ENCODE assay signal across 8 cellular contexts in genomic region chr16:1771864-1772361, GRCh38. TPM values are rescaled to one million over a fixed set of nuclear protein-coding genes. Genes with fewer than 3 reads are reported as not detected.
DNase-seq lines count a peak whose midpoint lies in the region; ATAC-seq and TF ChIP-seq lines count a peak whose summit lies in the region.

No MANE protein-coding gene starts in this region.

- POLR2A ChIA-PET in GM10248 (lab: Yijun Ruan, JAX): interaction anchor here (2.4 kb wide), 1 partner anchor 11 kb away, joined by 11 read pairs; the partner anchor contains the start of genes NUBP2 and SPSB3

- CTCF ChIA-PET in GM10248 (lab: Yijun Ruan, JAX): interaction anchor here (1.2 to 2.7 kb wide), 4 partner anchors 11 to 157 kb away, joined by 3 to 15 read pairs (median 6); partner anchors contain the start of genes MAPK8IP3, NUBP2 and SPSB3

- H3K36me3 ChIP-seq in kidney epithelial cell (ENCODE audit: control insufficient read depth, insufficient read depth, low read length) (peaks cover 2% of the 10 kb centered on the region), thymus (ENCODE audit: control insufficient read depth, insufficient read depth) (peaks cover 49% of the 10 kb centered on the region)

- no peaks in the 10 kb centered on the region for H3K27me3 Mint-ChIP-seq in activated CD4-positive, alpha-beta T cell treated with anti-CD3 and anti-CD28 coated beads, Interleukin-2, amount 10 ng/mL, durations not matched to agents 24 days and 14 days
- H3K27me3 Mint-ChIP-seq in activated T-helper 17 cell treated with anti-CD3 and anti-CD28 coated beads, Interleukin-2, amount 50 U/mL, for 72 hours: no peaks in the 10 kb centered on the region

- peak overlapping the region; percentile 93 for H3K4me3 Mint-ChIP-seq in activated CD4-positive, alpha-beta T cell treated with anti-CD3 and anti-CD28 coated beads, Interleukin-2, amount 10 ng/mL, durations not matched to agents 24 days and 14 days
- peak overlapping the region; percentile 100 for H3K4me3 Mint-ChIP-seq in activated T-helper 17 cell treated with anti-CD3 and anti-CD28 coated beads, Interleukin-2, amount 50 U/mL, for 72 hours

- H3K4me3 ChIP-seq in kidney epithelial cell (ENCODE audit: low read depth, low read length): peak overlapping the region; percentile 92
- peak overlapping the region; percentile 80 for H3K4me3 ChIP-seq in thymus (ENCODE audit: low read length)

- no peaks in the 10 kb centered on the region for H3K9me3 Mint-ChIP-seq in activated CD4-positive, alpha-beta T cell treated with anti-CD3 and anti-CD28 coated beads, Interleukin-2, amount 10 ng/mL, durations not matched to agents 24 days and 14 days
- H3K9me3 Mint-ChIP-seq in activated T-helper 17 cell treated with anti-CD3 and anti-CD28 coated beads, Interleukin-2, amount 50 U/mL, for 72 hours: no peaks in the 10 kb centered on the region

- H3K9me3 ChIP-seq in thymus (ENCODE audit: control insufficient read depth): no peaks in the 10 kb centered on the region

- H3K4me1 Mint-ChIP-seq in activated CD4-positive, alpha-beta T cell treated with anti-CD3 and anti-CD28 coated beads, Interleukin-2, amount 10 ng/mL, durations not matched to agents 24 days and 14 days: peaks cover 10% of the 10 kb centered on the region
- H3K4me1 Mint-ChIP-seq in activated T-helper 17 cell treated with anti-CD3 and anti-CD28 coated beads, Interleukin-2, amount 50 U/mL, for 72 hours: peaks cover 7% of the 10 kb centered on the region

- peak overlapping the region; percentile 46 for H3K27ac ChIP-seq in thymus (ENCODE audit: low read depth)

- ATAC-seq in activated T-helper 17 cell treated with anti-CD3 and anti-CD28 coated beads, Interleukin-2, amount 50 U/mL, for 72 hours (replicated peaks): no peak
- no peak for ATAC-seq in GM18870 (IDR thresholded peaks at IDR 0.05; ENCODE audit: unreplicated experiment)

- peaks cover 22% of the 10 kb centered on the region for H3K36me3 Mint-ChIP-seq in activated CD4-positive, alpha-beta T cell treated with anti-CD3 and anti-CD28 coated beads, Interleukin-2, amount 10 ng/mL, durations not matched to agents 24 days and 14 days (ENCODE audit: low read depth)
- H3K36me3 Mint-ChIP-seq in activated T-helper 17 cell treated with anti-CD3 and anti-CD28 coated beads, Interleukin-2, amount 50 U/mL, for 72 hours (ENCODE audit: low read depth): peaks cover 36% of the 10 kb centered on the region

- DNase-seq in activated CD4-positive, alpha-beta T cell treated with anti-CD3 and anti-CD28 coated beads, Interleukin-2, amount 10 ng/mL, durations not matched to agents 24 days and 14 days: no peak
- no peak for DNase-seq in activated CD4-positive, alpha-beta T cell treated with anti-CD3 and anti-CD28 coated beads for 4 hours
- no peak for DNase-seq in kidney epithelial cell (ENCODE audit: low read depth)
- DNase-seq in GM10248 (ENCODE audit: extremely low spot score): no peak
- DNase-seq in stimulated activated CD4-positive, alpha-beta T cell treated with anti-CD3 and anti-CD28 coated beads, Interleukin-15, amount 100 ng/mL, for 24 hours: no peak

- peak overlapping the region; percentile 95 for H3K27ac Mint-ChIP-seq in activated CD4-positive, alpha-beta T cell treated with anti-CD3 and anti-CD28 coated beads, Interleukin-2, amount 10 ng/mL, durations not matched to agents 24 days and 14 days
- H3K27ac Mint-ChIP-seq in activated T-helper 17 cell treated with anti-CD3 and anti-CD28 coated beads, Interleukin-2, amount 50 U/mL, for 72 hours: peak overlapping the region; percentile 99

- intact Hi-C loops in activated CD4-positive, alpha-beta T cell treated with anti-CD3 and anti-CD28 coated beads, Interleukin-2, amount 10 ng/mL, durations not matched to agents 24 days and 14 days (cut with micrococcal nuclease): loop anchor here (1.0 to 5.0 kb wide), 6 partner anchors 53 to 297 kb away; partner anchors contain the start of genes CLCN7, CRAMP1, IFT140 and MAPK8IP3

- 38% methylated on average over 22 of the region's 22 CpGs for WGBS in thymus

- TF ChIP-seq CTCF in kidney epithelial cell (IDR thresholded peaks at IDR 0.05; ENCODE audit: insufficient read depth, low read length, poor library complexity, severe bottlenecking) (no peak), GM10248 (IDR thresholded peaks at IDR 0.05; ENCODE audit: control extremely low read depth, extremely low read depth, low read depth, missing control alignments) (no peak)

- peaks cover 20% of the 10 kb centered on the region for H3K4me1 ChIP-seq in thymus (ENCODE audit: control insufficient read depth, insufficient read depth, low read length)

- H3K27me3 ChIP-seq in kidney epithelial cell (ENCODE audit: control insufficient read depth, insufficient read depth, low read length) (no peaks in the 10 kb centered on the region), thymus (ENCODE audit: control insufficient read depth, insufficient read depth) (no peaks in the 10 kb centered on the region)

RNA-seq across cellular contexts. Expression of gene NME3, which starts 0.6 kb away (rescaled TPM):
- 46.3 and 50.0 TPM in 2 replicates for total RNA-seq in activated CD4-positive, alpha-beta T cell treated with anti-CD3 and anti-CD28 coated beads, Interleukin-2, amount 10 ng/mL, durations not matched to agents 24 days and 14 days
- 10 to 100 TPM; 39.3 to 39.9 TPM for total RNA-seq in activated T-helper 17 cell treated with anti-CD3 and anti-CD28 coated beads, Interleukin-2, amount 50 U/mL, for 72 hours
- total RNA-seq in kidney epithelial cell: 44.9 and 45.3 TPM in 2 replicates
- polyA plus RNA-seq in thymus: 163 TPM

RNA-seq across cellular contexts. Expression of gene EME2, which starts 0.7 kb away (rescaled TPM):
- 28.2 and 30.0 TPM in 2 replicates for total RNA-seq in activated CD4-positive, alpha-beta T cell treated with anti-CD3 and anti-CD28 coated beads, Interleukin-2, amount 10 ng/mL, durations not matched to agents 24 days and 14 days
- 10 to 100 TPM; 37.6 to 39.6 TPM for total RNA-seq in activated T-helper 17 cell treated with anti-CD3 and anti-CD28 coated beads, Interleukin-2, amount 50 U/mL, for 72 hours
- total RNA-seq in kidney epithelial cell: 6.8 and 13.6 TPM in 2 replicates
- 13.1 TPM for polyA plus RNA-seq in thymus

RNA-seq across cellular contexts. Expression of gene MRPS34, which starts 1.0 kb away (rescaled TPM):
- 201 and 207 TPM in 2 replicates for total RNA-seq in activated CD4-positive, alpha-beta T cell treated with anti-CD3 and anti-CD28 coated beads, Interleukin-2, amount 10 ng/mL, durations not matched to agents 24 days and 14 days
- total RNA-seq in activated T-helper 17 cell treated with anti-CD3 and anti-CD28 coated beads, Interleukin-2, amount 50 U/mL, for 72 hours: 100 to 1,000 TPM in 1 of 2 donors, 10 to 100 TPM in 1; 80.8 to 190 TPM
- 94.9 and 108 TPM in 2 replicates for total RNA-seq in kidney epithelial cell
- polyA plus RNA-seq in thymus: 101 TPM

RNA-seq across cellular contexts. Expression of gene SPSB3, which starts 10.5 kb away (rescaled TPM):
- total RNA-seq in activated CD4-positive, alpha-beta T cell treated with anti-CD3 and anti-CD28 coated beads, Interleukin-2, amount 10 ng/mL, durations not matched to agents 24 days and 14 days: 24.6 and 24.9 TPM in 2 replicates
- total RNA-seq in activated T-helper 17 cell treated with anti-CD3 and anti-CD28 coated beads, Interleukin-2, amount 50 U/mL, for 72 hours: 10 to 100 TPM; 20.3 to 21.1 TPM
- total RNA-seq in kidney epithelial cell: 60.6 and 78.2 TPM in 2 replicates
- polyA plus RNA-seq in thymus: 282 TPM

RNA-seq across cellular contexts. Expression of gene NUBP2, which starts 10.8 kb away (rescaled TPM):
- 77.4 and 81.1 TPM in 2 replicates for total RNA-seq in activated CD4-positive, alpha-beta T cell treated with anti-CD3 and anti-CD28 coated beads, Interleukin-2, amount 10 ng/mL, durations not matched to agents 24 days and 14 days
- total RNA-seq in activated T-helper 17 cell treated with anti-CD3 and anti-CD28 coated beads, Interleukin-2, amount 50 U/mL, for 72 hours: 10 to 100 TPM; 32.6 to 58.8 TPM
- 145 and 187 TPM in 2 replicates for total RNA-seq in kidney epithelial cell
- polyA plus RNA-seq in thymus: 80.6 TPM
